In genomic region chr15:64855206-64856000, GRCh38 we compare ENCODE assay signal across 9 cellular contexts. TPM values are rescaled to one million over a fixed set of nuclear protein-coding genes. Genes with fewer than 3 reads are reported as not detected.
A peak's percentile ranks its signal among the peaks of the same experiment; 100 is the strongest.
DNase-seq lines count a peak whose midpoint lies in the region; ATAC-seq and TF ChIP-seq lines count a peak whose summit lies in the region.
"Had no signal": no experiment of that assay in that cellular context is flagged by ENCODE, and none has a peak within 500 bp of the region (broad histone marks: within the 10 kb centered on the region; RNA-seq: fewer than 3 reads in every experiment).

No MANE protein-coding gene starts in this region.

- H3K36me3 ChIP-seq in GM23338 (ENCODE audit: insufficient read depth) (peaks cover 13% of the 10 kb centered on the region; the same call in 1 of the 2 replicates), SJCRH30 (peaks cover 43% of the 10 kb centered on the region), left ventricle myocardium inferior (peaks cover 36% of the 10 kb centered on the region), stomach (peaks cover 26 to 53% (median 42%) of the 10 kb centered on the region in 4 donors)

- ATAC-seq in GM23338 (no peak), HG02840 (IDR thresholded peaks at IDR 0.05; ENCODE audit: low FRiP score, unreplicated experiment) (no peak)

- H3K9me2 ChIP-seq in GM23338 (ENCODE audit: insufficient read depth) = no peaks in the 10 kb centered on the region

- peaks cover 67% of the 10 kb centered on the region for H3K79me2 ChIP-seq in GM23338 (replicated peaks; ENCODE audit: insufficient read depth)

- peaks cover 29% of the 10 kb centered on the region for H4K20me1 ChIP-seq in GM23338 (replicated peaks; ENCODE audit: insufficient read depth)

- H3K9me3 ChIP-seq in SJCRH30 (replicated peaks) = no peaks in the 10 kb centered on the region
- no peaks in the 10 kb centered on the region for H3K9me3 ChIP-seq in left ventricle myocardium inferior (replicated peaks)
- no peaks in the 10 kb centered on the region for H3K9me3 ChIP-seq in stomach

- peaks cover 16% of the 10 kb centered on the region for H3F3A ChIP-seq in GM23338 (replicated peaks; ENCODE audit: low read depth)

- H3K27ac Mint-ChIP-seq in GM23338 = peak overlapping the region; percentile 71

- DNase-seq in GM23338 (ENCODE audit: low spot score) (no peak), SJCRH30 (no peak), left ventricle myocardium inferior (no peak), stomach (no peak), UCSD-AML1 (lab: John Stamatoyannopoulos, UW; ENCODE audit: unreplicated experiment) (no peak), NCI-H1092 (lab: John Stamatoyannopoulos, UW) (no peak)
- DNase-seq: activated CD4-positive, CD25-positive, alpha-beta regulatory T cell; central memory CD4-positive, alpha-beta T cell had no signal

- H3K4me1 ChIP-seq in GM23338 (ENCODE audit: insufficient read depth) (peaks cover 32% of the 10 kb centered on the region), SJCRH30 (peaks cover 32% of the 10 kb centered on the region), left ventricle myocardium inferior (peaks cover 97% of the 10 kb centered on the region), stomach (peaks cover 59 to 99% (median 80%) of the 10 kb centered on the region in 4 donors)

- peaks cover 47% of the 10 kb centered on the region for H3K4me1 Mint-ChIP-seq in GM23338

- H2AFZ ChIP-seq in GM23338 = no peak overlapping the region

- no peak overlapping the region for H3K4me2 ChIP-seq in GM23338

- TF ChIP-seq EP300 in stomach (IDR thresholded peaks at IDR 0.05) = no peak

- H3K27ac ChIP-seq in GM23338 (ENCODE audit: low read depth) (no peak overlapping the region), SJCRH30 (peak overlapping the region; percentile 95; the same call in 1 of the 2 replicates), left ventricle myocardium inferior (replicated peaks) (peak overlapping the region; percentile 85), stomach (peak overlapping the region; percentile 8 to 83 (median 77))

- peaks cover 72% of the 10 kb centered on the region for H3K36me3 Mint-ChIP-seq in GM23338 (ENCODE audit: low read depth)

- no peak for TF ChIP-seq POLR2A in stomach (IDR thresholded peaks at IDR 0.05)

- peaks cover 6% of the 10 kb centered on the region for H3K27me3 Mint-ChIP-seq in GM23338 (ENCODE audit: insufficient read depth, low read depth, poor library complexity)

- WGBS in stomach, 5 donors = 68 to 83% (median 73%) methylated on average over 2 to 7 of the region's 7 CpGs

- TF ChIP-seq CTCF in GM23338 (conservative IDR thresholded peaks at IDR 0.05; ENCODE audit: low read depth in 2 of 2) (no peak), left ventricle myocardium inferior (IDR thresholded peaks at IDR 0.05; ENCODE audit: borderline replicate concordance) (no peak), stomach (IDR thresholded peaks at IDR 0.05) (no peak)

- no peaks in the 10 kb centered on the region for H3K9me3 Mint-ChIP-seq in GM23338

- no peak overlapping the region for H3K4me3 Mint-ChIP-seq in GM23338

- H3K4me3 ChIP-seq in GM23338 (no peak overlapping the region), SJCRH30 (no peak overlapping the region), left ventricle myocardium inferior (no peak overlapping the region), stomach (no peak overlapping the region)

- H3K27me3 ChIP-seq in GM23338 (ENCODE audit: insufficient read depth) (no peaks in the 10 kb centered on the region), SJCRH30 (no peaks in the 10 kb centered on the region), left ventricle myocardium inferior (ENCODE audit: low read depth) (no peaks in the 10 kb centered on the region), stomach (no peaks in the 10 kb centered on the region)

- intact Hi-C loops in left ventricle myocardium inferior (cut with micrococcal nuclease) = no loop called here
- intact Hi-C loops in stomach (cut with DNase I; ENCODE audit: low total_unique reads) = loop anchor here (10.0 kb wide), 1 partner anchor 49 kb away; no protein-coding TSS in a partner anchor

TF ChIP-seq in GM23338, 12 proteins besides CTCF, POLR2A, EP300 and RAD21 (continues in another document):
- TF ChIP-seq CREB1 (CRISPR knock-in tag; IDR thresholded peaks at IDR 0.05; ENCODE audit: low read depth) = no peak
- no peak for TF ChIP-seq POLR2AphosphoS5 (IDR thresholded peaks at IDR 0.05; ENCODE audit: low read depth)
- TF ChIP-seq EZH2phosphoT487 (IDR thresholded peaks at IDR 0.05; ENCODE audit: unreplicated experiment) = no peak
- no peak for TF ChIP-seq JUNB (IDR thresholded peaks at IDR 0.05; ENCODE audit: unreplicated experiment)
- TF ChIP-seq STAT1 (IDR thresholded peaks at IDR 0.05; ENCODE audit: unreplicated experiment) = no peak
- TF ChIP-seq ZNF331 (CRISPR knock-in tag; IDR thresholded peaks at IDR 0.05; ENCODE audit: low read depth) = no peak
- TF ChIP-seq EZH2 (IDR thresholded peaks at IDR 0.05; ENCODE audit: low read depth, unreplicated experiment) = no peak

RNA-seq across cellular contexts. Expression of gene PLEKHO2, which starts 13.7 kb away (rescaled TPM):
- 27.8 and 29.4 TPM in 2 replicates for total RNA-seq in GM23338 (2014; rRNA removed; shearing (Covaris generic))
- 9.0 TPM in 2 replicates for polyA plus RNA-seq in GM23338 (2016; fragmentation: Nextera tagmentation; extraction: Ambion mirVana)
- total RNA-seq in SJCRH30 (2014; rRNA removed; shearing (Covaris generic)) = 26.7 and 28.5 TPM in 2 replicates
- total RNA-seq in left ventricle myocardium inferior = 8.0 TPM
- 10 to 100 TPM in 4 of 5 donors, 1 to 10 TPM in 1; 9.0 to 23.9 (median 15.2) TPM for total RNA-seq in stomach
- polyA plus RNA-seq in stomach = 10 to 100 TPM in 2 of 3 donors, 1 to 10 TPM in 1; 7.5 to 25.4 (median 23.2) TPM

RNA-seq across cellular contexts. Expression of gene PIF1, which starts 30.0 kb away (rescaled TPM):
- total RNA-seq in GM23338 (2014; rRNA removed; shearing (Covaris generic)) = 193 and 200 TPM in 2 replicates
- polyA plus RNA-seq in GM23338 (2016; fragmentation: Nextera tagmentation; extraction: Ambion mirVana) (106 and 116 TPM in 2 replicates), stomach (1 to 10 TPM in 2 of 3 donors, under 1 TPM in 1; 0.46 to 8.7 (median 2.0) TPM)
- total RNA-seq in SJCRH30 (2014; rRNA removed; shearing (Covaris generic)) = 21.6 and 22.3 TPM in 2 replicates
- total RNA-seq in left ventricle myocardium inferior (0.41 TPM), stomach (10 to 100 TPM in 2 of 5 donors, 1 to 10 TPM in 3; 1.6 to 58.8 (median 2.8) TPM)

RNA-seq across cellular contexts. Expression of gene ANKDD1A, which starts 56.3 kb away (rescaled TPM):
- total RNA-seq in GM23338 (2014; rRNA removed; shearing (Covaris generic)) = 8.7 and 9.3 TPM in 2 replicates
- polyA plus RNA-seq in GM23338 (2016; fragmentation: Nextera tagmentation; extraction: Ambion mirVana) (5.8 and 6.7 TPM in 2 replicates), stomach (1 to 10 TPM; 1.5 to 2.7 (median 1.7) TPM)
- 5.0 and 5.6 TPM in 2 replicates for total RNA-seq in SJCRH30 (2014; rRNA removed; shearing (Covaris generic))
- total RNA-seq in left ventricle myocardium inferior (1.8 TPM), stomach (10 to 100 TPM in 2 of 5 donors, 1 to 10 TPM in 3; 4.0 to 43.8 (median 9.2) TPM)
